In the genomic region with DNA sequence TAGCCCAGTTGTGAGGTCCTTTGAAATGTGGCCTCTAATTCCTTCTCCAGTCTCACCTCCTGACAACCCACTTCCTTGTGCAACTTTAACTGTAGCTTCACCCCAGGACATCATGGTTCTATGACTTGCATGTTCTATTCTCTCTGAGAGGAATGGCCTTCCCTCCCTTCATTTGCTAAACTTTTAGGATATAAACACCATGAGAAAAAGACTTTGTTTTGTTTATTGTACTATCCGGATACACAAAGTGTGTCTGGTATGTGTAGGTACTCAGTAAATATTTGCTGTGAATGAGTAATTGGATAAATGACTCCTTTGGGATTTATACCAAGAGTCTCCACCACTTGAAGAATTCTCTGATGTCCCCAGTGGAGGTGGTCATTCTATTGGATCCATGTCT, we compare ENCODE assay signal across 19 cellular contexts.
"Had no signal": no experiment of that assay in that cellular context is flagged by ENCODE, and none has a peak within 500 bp of the region (broad histone marks: within the 10 kb centered on the region; RNA-seq: fewer than 3 reads in every experiment).

No MANE protein-coding gene starts in this region.

- H3K9me3 Mint-ChIP-seq: memory B cell; natural killer cell treated with Interleukin-12 subunit alpha and Interleukin-12 subunit beta and Interleukin-15 and Interleukin-18, amount 100 ng/mL, for 72 hours had no signal

- H3K36me3 ChIP-seq: gastroesophageal sphincter, left ventricle myocardium inferior, lower lobe of right lung, upper lobe of right lung, vagina had no signal

- H2AFZ ChIP-seq: parathyroid adenoma had no signal

- H3K4me1 ChIP-seq: gastroesophageal sphincter, left ventricle myocardium inferior had no signal

- H3K36me3 Mint-ChIP-seq: memory B cell; mesothelial cell of epicardium; natural killer cell treated with Interleukin-12 subunit alpha and Interleukin-12 subunit beta and Interleukin-15 and Interleukin-18, amount 100 ng/mL, for 72 hours had no signal

- H3K4me3 ChIP-seq: coronary artery, gastroesophageal sphincter, left ventricle myocardium inferior, lower lobe of right lung, psoas muscle, upper lobe of right lung, vagina had no signal

- H3K79me2 ChIP-seq: parathyroid adenoma had no signal

- ATAC-seq: esophagus mucosa; gastroesophageal sphincter; left cardiac atrium; lower lobe of right lung; natural killer cell treated with Interleukin-12 subunit alpha and Interleukin-12 subunit beta and Interleukin-15 and Interleukin-18, amount 100 ng/mL, for 72 hours; psoas muscle; upper lobe of right lung had no signal

- DNase-seq: effector CD4-positive, alpha-beta T cell; foreskin fibroblast; kidney; left cardiac atrium; left ventricle myocardium inferior; lower lobe of right lung; psoas muscle; small intestine; stimulated activated CD4-positive, alpha-beta T cell treated with anti-CD3 and anti-CD28 coated beads, Interleukin-2, amount 100 ng/mL, for 48 hours; stimulated activated naive CD4-positive, alpha-beta T cell treated with Interleukin-2 at 50 U/mL for 16 hours; upper lobe of right lung had no signal

- H3K27ac Mint-ChIP-seq: memory B cell; mesothelial cell of epicardium; natural killer cell treated with Interleukin-12 subunit alpha and Interleukin-12 subunit beta and Interleukin-15 and Interleukin-18, amount 100 ng/mL, for 72 hours had no signal

- H3K4me1 Mint-ChIP-seq: memory B cell, mesothelial cell of epicardium had no signal

- H3K9me3 ChIP-seq: lower lobe of right lung, psoas muscle, upper lobe of right lung, vagina had no signal

- H3K27me3 ChIP-seq: gastroesophageal sphincter, upper lobe of right lung, vagina had no signal

- H3K27ac ChIP-seq: coronary artery, gastroesophageal sphincter, left ventricle myocardium inferior, lower lobe of right lung, parathyroid adenoma, psoas muscle, upper lobe of right lung, vagina had no signal

- H3K9ac ChIP-seq: parathyroid adenoma had no signal

- H3K4me3 Mint-ChIP-seq: memory B cell; mesothelial cell of epicardium; natural killer cell treated with Interleukin-12 subunit alpha and Interleukin-12 subunit beta and Interleukin-15 and Interleukin-18, amount 100 ng/mL, for 72 hours had no signal
